In genomic region chr1:207810606-207811295, GRCh38 we compare ENCODE assay signal across 1 cellular context.
TF ChIP-seq lines count a peak whose summit lies in the region.

No MANE protein-coding gene starts in this region.

TF ChIP-seq in liver, 16 proteins besides CTCF, POLR2A, EP300 and RAD21 (continued from another document):
- TF ChIP-seq, protein P1, sequence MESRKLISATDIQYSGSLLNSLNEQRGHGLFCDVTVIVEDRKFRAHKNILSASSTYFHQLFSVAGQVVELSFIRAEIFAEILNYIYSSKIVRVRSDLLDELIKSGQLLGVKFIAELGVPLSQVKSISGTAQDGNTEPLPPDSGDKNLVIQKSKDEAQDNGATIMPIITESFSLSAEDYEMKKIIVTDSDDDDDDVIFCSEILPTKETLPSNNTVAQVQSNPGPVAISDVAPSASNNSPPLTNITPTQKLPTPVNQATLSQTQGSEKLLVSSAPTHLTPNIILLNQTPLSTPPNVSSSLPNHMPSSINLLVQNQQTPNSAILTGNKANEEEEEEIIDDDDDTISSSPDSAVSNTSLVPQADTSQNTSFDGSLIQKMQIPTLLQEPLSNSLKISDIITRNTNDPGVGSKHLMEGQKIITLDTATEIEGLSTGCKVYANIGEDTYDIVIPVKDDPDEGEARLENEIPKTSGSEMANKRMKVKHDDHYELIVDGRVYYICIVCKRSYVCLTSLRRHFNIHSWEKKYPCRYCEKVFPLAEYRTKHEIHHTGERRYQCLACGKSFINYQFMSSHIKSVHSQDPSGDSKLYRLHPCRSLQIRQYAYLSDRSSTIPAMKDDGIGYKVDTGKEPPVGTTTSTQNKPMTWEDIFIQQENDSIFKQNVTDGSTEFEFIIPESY (IDR thresholded peaks at IDR 0.05): no peak
- no peak for TF ChIP-seq GABPA (IDR thresholded peaks at IDR 0.05 in 1 of 2, conservative IDR thresholded peaks at IDR 0.05 in 1 of 2)
- TF ChIP-seq EGR1 (IDR thresholded peaks at IDR 0.05; ENCODE audit: low read depth in 2 of 2): no peak
- no peak for TF ChIP-seq SP1 (IDR thresholded peaks at IDR 0.05)
- TF ChIP-seq RXRA (IDR thresholded peaks at IDR 0.05): no peak
- TF ChIP-seq NR2F2 (IDR thresholded peaks at IDR 0.05): no peak
- TF ChIP-seq YY1 (IDR thresholded peaks at IDR 0.05): no peak
- no peak for TF ChIP-seq JUND (IDR thresholded peaks at IDR 0.05)
- no peak for TF ChIP-seq TAF1 (conservative IDR thresholded peaks at IDR 0.05)
- TF ChIP-seq ATF3 (IDR thresholded peaks at IDR 0.05): no peak
- TF ChIP-seq HNF4G (IDR thresholded peaks at IDR 0.05): no peak
- no peak for TF ChIP-seq FOXA1 (IDR thresholded peaks at IDR 0.05)
